ENCODE assay signal across 10 cellular contexts in genomic region chr11:46236918-46237247, GRCh38. TPM values are rescaled to one million over a fixed set of nuclear protein-coding genes. Genes with fewer than 3 reads are reported as not detected.
A peak's percentile ranks its signal among the peaks of the same experiment; 100 is the strongest.
DNase-seq lines count a peak whose midpoint lies in the region; ATAC-seq and TF ChIP-seq lines count a peak whose summit lies in the region.
"Had no signal": no experiment of that assay in that cellular context is flagged by ENCODE, and none has a peak within 500 bp of the region (broad histone marks: within the 10 kb centered on the region; RNA-seq: fewer than 3 reads in every experiment).

No MANE protein-coding gene starts in this region.

- no peaks in the 10 kb centered on the region for H3K36me3 ChIP-seq in skeletal muscle tissue (ENCODE audit: control insufficient read depth in 3 of 3, insufficient read depth in 3 of 3, low read length in 3 of 3)

- no peak for TF ChIP-seq CTCF in activated B cell treated with CpG ODN at 0.5 μM for 24 hours (IDR thresholded peaks at IDR 0.05)
- TF ChIP-seq CTCF in glutamatergic neuron (IDR thresholded peaks at IDR 0.05; ENCODE audit: partially characterized antibody, unreplicated experiment), result no peak
- no peak for TF ChIP-seq CTCF in foreskin keratinocyte (conservative IDR thresholded peaks at IDR 0.05)

- H3K4me3 ChIP-seq in skeletal muscle tissue (ENCODE audit: low read length in 3 of 3), result peak overlapping the region in 2 of 3 donors; percentile 29 to 51

- peaks cover 18 to 22% (median 20%) of the 10 kb centered on the region in 3 donors for H3K4me1 ChIP-seq in skeletal muscle tissue (ENCODE audit: control insufficient read depth in 3 of 3, insufficient read depth in 3 of 3, low read length in 3 of 3)
- H3K4me1 ChIP-seq in foreskin keratinocyte, result peaks cover 21% of the 10 kb centered on the region

- POLR2A ChIA-PET in activated B cell treated with CpG ODN at 0.5 μM for 24 hours (lab: Charles Lee), result no interaction called here

- H3K27me3 ChIP-seq in skeletal muscle tissue (ENCODE audit: control insufficient read depth in 3 of 3, insufficient read depth in 3 of 3, low read length in 3 of 3), result peaks cover 0 to 19% (median 15%) of the 10 kb centered on the region in 3 donors
- H3K27me3 ChIP-seq in foreskin keratinocyte, result no peaks in the 10 kb centered on the region

- CTCF ChIA-PET in activated B cell treated with CpG ODN at 0.5 μM for 24 hours (lab: Charles Lee), result no interaction called here

- intact Hi-C loops in activated B cell treated with CpG ODN at 0.5 μM for 24 hours (cut with micrococcal nuclease), result loop anchor here (5.0 kb wide), 1 partner anchor 115 kb away; the partner anchor contains the start of gene PHF21A

- ATAC-seq in activated B cell treated with CpG ODN at 0.5 μM for 24 hours (ENCODE audit: low read depth) (no peak), HG03354 (IDR thresholded peaks at IDR 0.05; ENCODE audit: poor library complexity, severe bottlenecking, unreplicated experiment) (no peak), foreskin keratinocyte (no peak)

- DNase-seq in T-helper 1 cell (no peak), activated B cell treated with CpG ODN at 0.5 μM for 24 hours (no peak), glutamatergic neuron (no peak), cerebellar cortex (ENCODE audit: low spot score) (no peak), foreskin keratinocyte (no peak)
- DNase-seq: activated gamma-delta T cell, midbrain had no signal

- H3K9me3 Mint-ChIP-seq in T-helper 1 cell treated with Interleukin-12 subunit alpha and Interleukin-12 subunit beta and Interleukin-4 antibody, amounts not matched to agents 30 μg/mL and 1 μg/mL, for 36 hours, result peaks cover 5% of the 10 kb centered on the region
- H3K9me3 Mint-ChIP-seq in activated B cell treated with CpG ODN at 0.5 μM for 24 hours (peaks cover 6% of the 10 kb centered on the region), glutamatergic neuron (ENCODE audit: unreplicated experiment) (peaks cover 4% of the 10 kb centered on the region)

- peaks cover 22% of the 10 kb centered on the region for H3K27me3 Mint-ChIP-seq in T-helper 1 cell treated with Interleukin-12 subunit alpha and Interleukin-12 subunit beta and Interleukin-4 antibody, amounts not matched to agents 30 μg/mL and 1 μg/mL, for 36 hours (ENCODE audit: low read depth)
- H3K27me3 Mint-ChIP-seq in activated B cell treated with CpG ODN at 0.5 μM for 24 hours, result peaks cover 44% of the 10 kb centered on the region
- peaks cover 9% of the 10 kb centered on the region for H3K27me3 Mint-ChIP-seq in glutamatergic neuron (ENCODE audit: unreplicated experiment)

- no peaks in the 10 kb centered on the region for H3K36me3 Mint-ChIP-seq in T-helper 1 cell treated with Interleukin-12 subunit alpha and Interleukin-12 subunit beta and Interleukin-4 antibody, amounts not matched to agents 30 μg/mL and 1 μg/mL, for 36 hours (ENCODE audit: low read depth)
- no peaks in the 10 kb centered on the region for H3K36me3 Mint-ChIP-seq in activated B cell treated with CpG ODN at 0.5 μM for 24 hours (ENCODE audit: low read depth)
- H3K36me3 Mint-ChIP-seq in glutamatergic neuron (ENCODE audit: unreplicated experiment), result no peaks in the 10 kb centered on the region

- H3K27ac ChIP-seq in skeletal muscle tissue (ENCODE audit: low read depth, low read length) (no peak overlapping the region), foreskin keratinocyte (no peak overlapping the region)

- H3K4me1 Mint-ChIP-seq in T-helper 1 cell treated with Interleukin-12 subunit alpha and Interleukin-12 subunit beta and Interleukin-4 antibody, amounts not matched to agents 30 μg/mL and 1 μg/mL, for 36 hours (ENCODE audit: low read depth), result peaks cover 29% of the 10 kb centered on the region
- H3K4me1 Mint-ChIP-seq in activated B cell treated with CpG ODN at 0.5 μM for 24 hours (peaks cover 21% of the 10 kb centered on the region), glutamatergic neuron (ENCODE audit: low read depth, unreplicated experiment) (peaks cover 13% of the 10 kb centered on the region)

- peak overlapping the region; percentile 80 for H3K4me3 Mint-ChIP-seq in T-helper 1 cell treated with Interleukin-12 subunit alpha and Interleukin-12 subunit beta and Interleukin-4 antibody, amounts not matched to agents 30 μg/mL and 1 μg/mL, for 36 hours
- H3K4me3 Mint-ChIP-seq in activated B cell treated with CpG ODN at 0.5 μM for 24 hours, result peak overlapping the region; percentile 77
- peak overlapping the region; percentile 83 for H3K4me3 Mint-ChIP-seq in glutamatergic neuron (ENCODE audit: unreplicated experiment)

- peak overlapping the region; percentile 86 for H3K27ac Mint-ChIP-seq in T-helper 1 cell treated with Interleukin-12 subunit alpha and Interleukin-12 subunit beta and Interleukin-4 antibody, amounts not matched to agents 30 μg/mL and 1 μg/mL, for 36 hours
- H3K27ac Mint-ChIP-seq in activated B cell treated with CpG ODN at 0.5 μM for 24 hours (no peak overlapping the region), glutamatergic neuron (ENCODE audit: unreplicated experiment) (no peak overlapping the region)

- no peaks in the 10 kb centered on the region for H3K9me3 ChIP-seq in skeletal muscle tissue (ENCODE audit: control insufficient read depth in 3 of 3, low read length in 3 of 3)

- H3K9ac ChIP-seq in skeletal muscle tissue (ENCODE audit: low read depth in 1 of 3, low read length in 3 of 3), result no peak overlapping the region

RNA-seq across cellular contexts. Expression of gene CREB3L1, which starts 40.6 kb away (rescaled TPM):
- total RNA-seq in activated B cell treated with CpG ODN at 0.5 μM for 24 hours (not detected in 2 replicates), glutamatergic neuron (ENCODE audit: unreplicated experiment) (6.1 TPM), skeletal muscle tissue (12.5 TPM), foreskin keratinocyte (0.35 and 0.88 TPM in 2 replicates)
- polyA plus RNA-seq in foreskin keratinocyte, result 0.61 and 1.1 TPM in 2 replicates
